13 cellular contexts compared by ENCODE assay signal in genomic region chr4:39657465-39657864, GRCh38. TPM values are rescaled to one million over a fixed set of nuclear protein-coding genes. Genes with fewer than 3 reads are reported as not detected.
DNase-seq lines count a peak whose midpoint lies in the region; ATAC-seq and TF ChIP-seq lines count a peak whose summit lies in the region.
"Had no signal": no experiment of that assay in that cellular context is flagged by ENCODE, and none has a peak within 500 bp of the region (broad histone marks: within the 10 kb centered on the region; RNA-seq: fewer than 3 reads in every experiment).

No MANE protein-coding gene starts in this region.

- H3K27me3 ChIP-seq in GM23338 (ENCODE audit: insufficient read depth), result no peaks in the 10 kb centered on the region
- H3K27me3 ChIP-seq: MG63 had no signal

- H3K36me3 Mint-ChIP-seq in GM23338 (ENCODE audit: low read depth), result no peaks in the 10 kb centered on the region
- no peaks in the 10 kb centered on the region for H3K36me3 Mint-ChIP-seq in stimulated activated memory B cell treated with anti-CD40 and anti-IgM and Interleukin-4, amounts not matched to agents 10 μg/mL and 1 μg/mL and 100 μg/mL, for 72 hours

- no peaks in the 10 kb centered on the region for H3F3A ChIP-seq in GM23338 (replicated peaks; ENCODE audit: low read depth)

- no peak overlapping the region for H3K4me3 ChIP-seq in GM23338
- H3K4me3 ChIP-seq: left ventricle myocardium inferior, MG63, psoas muscle had no signal

- no peak for TF ChIP-seq CTCF in GM23338 (conservative IDR thresholded peaks at IDR 0.05; ENCODE audit: low read depth in 2 of 2)

- H3K9me2 ChIP-seq in GM23338 (ENCODE audit: insufficient read depth), result no peaks in the 10 kb centered on the region

- DNase-seq in SIG-M5 treated with dmso at 0.1 percent for 504 hours (lab: John Stamatoyannopoulos, UW; ENCODE audit: unreplicated experiment) (peak; percentile 24), SIG-M5 (lab: John Stamatoyannopoulos, UW) (no peak), GM23338 (ENCODE audit: low spot score) (no peak), SKM-1 treated with dmso at 0.1 percent for 144 hours (lab: John Stamatoyannopoulos, UW; ENCODE audit: unreplicated experiment) (no peak), amniotic stem cell (lab: John Stamatoyannopoulos, UW) (no peak), NCI-H748 (lab: John Stamatoyannopoulos, UW; ENCODE audit: unreplicated experiment) (no peak)
- DNase-seq: activated CD4-positive, CD25-positive, alpha-beta regulatory T cell treated with anti-CD3 and anti-CD28 coated beads, Interleukin-2, amount 50 U/mL, for 72 hours; left ventricle myocardium inferior; MG63; psoas muscle had no signal

- H3K27ac ChIP-seq in GM23338 (ENCODE audit: low read depth), result 0 out of 2 replicates have a peak overlapping the region, but pooled peaks have one; percentile 15
- H3K27ac ChIP-seq: 22Rv1, left ventricle myocardium inferior, psoas muscle had no signal

- no peak overlapping the region for H3K4me2 ChIP-seq in GM23338

- H3K9me3 Mint-ChIP-seq in GM23338, result no peaks in the 10 kb centered on the region
- H3K9me3 Mint-ChIP-seq in stimulated activated memory B cell treated with anti-CD40 and anti-IgM and Interleukin-4, amounts not matched to agents 10 μg/mL and 1 μg/mL and 100 μg/mL, for 72 hours, result no peaks in the 10 kb centered on the region

- no peak overlapping the region for H3K4me3 Mint-ChIP-seq in GM23338
- peak overlapping the region; percentile 48 for H3K4me3 Mint-ChIP-seq in stimulated activated memory B cell treated with anti-CD40 and anti-IgM and Interleukin-4, amounts not matched to agents 10 μg/mL and 1 μg/mL and 100 μg/mL, for 72 hours

- no peaks in the 10 kb centered on the region for H4K20me1 ChIP-seq in GM23338 (replicated peaks; ENCODE audit: insufficient read depth)

- H3K27me3 Mint-ChIP-seq in GM23338 (ENCODE audit: insufficient read depth, low read depth, poor library complexity), result no peaks in the 10 kb centered on the region
- H3K27me3 Mint-ChIP-seq in stimulated activated memory B cell treated with anti-CD40 and anti-IgM and Interleukin-4, amounts not matched to agents 10 μg/mL and 1 μg/mL and 100 μg/mL, for 72 hours, result no peaks in the 10 kb centered on the region

- no peaks in the 10 kb centered on the region for H3K4me1 ChIP-seq in GM23338 (ENCODE audit: insufficient read depth)
- H3K4me1 ChIP-seq: left ventricle myocardium inferior, psoas muscle had no signal

- H3K79me2 ChIP-seq in GM23338 (replicated peaks; ENCODE audit: insufficient read depth), result no peaks in the 10 kb centered on the region

- no peak overlapping the region for H3K27ac Mint-ChIP-seq in GM23338
- peak overlapping the region; percentile 60 for H3K27ac Mint-ChIP-seq in stimulated activated memory B cell treated with anti-CD40 and anti-IgM and Interleukin-4, amounts not matched to agents 10 μg/mL and 1 μg/mL and 100 μg/mL, for 72 hours

- H3K4me1 Mint-ChIP-seq in GM23338, result no peaks in the 10 kb centered on the region
- peaks cover 35% of the 10 kb centered on the region for H3K4me1 Mint-ChIP-seq in stimulated activated memory B cell treated with anti-CD40 and anti-IgM and Interleukin-4, amounts not matched to agents 10 μg/mL and 1 μg/mL and 100 μg/mL, for 72 hours

- H2AFZ ChIP-seq in GM23338, result no peak overlapping the region

- ATAC-seq in GM23338 (no peak), HG03469 (IDR thresholded peaks at IDR 0.05; ENCODE audit: unreplicated experiment) (peak; percentile 68)
- ATAC-seq in stimulated activated memory B cell treated with anti-CD40 and anti-IgM and Interleukin-4, amounts not matched to agents 10 μg/mL and 1 μg/mL and 100 μg/mL, for 72 hours, result peak; percentile 94
- ATAC-seq: psoas muscle had no signal

- H3K36me3 ChIP-seq in GM23338 (ENCODE audit: insufficient read depth), result no peaks in the 10 kb centered on the region
- H3K36me3 ChIP-seq: left ventricle myocardium inferior, MG63 had no signal

TF ChIP-seq in GM23338, 12 proteins besides CTCF, POLR2A, EP300 and RAD21 (continues in another document):
- TF ChIP-seq STAT1 (IDR thresholded peaks at IDR 0.05; ENCODE audit: unreplicated experiment), result no peak
- TF ChIP-seq NANOG (IDR thresholded peaks at IDR 0.05; ENCODE audit: borderline replicate concordance), result no peak
- no peak for TF ChIP-seq ETS1 (IDR thresholded peaks at IDR 0.05)
- no peak for TF ChIP-seq REST (IDR thresholded peaks at IDR 0.05; ENCODE audit: unreplicated experiment)
- no peak for TF ChIP-seq EZH2 (IDR thresholded peaks at IDR 0.05; ENCODE audit: low read depth, unreplicated experiment)
- no peak for TF ChIP-seq ZNF114 (CRISPR knock-in tag; IDR thresholded peaks at IDR 0.05)
- no peak for TF ChIP-seq POLR2AphosphoS5 (IDR thresholded peaks at IDR 0.05; ENCODE audit: low read depth)
- no peak for TF ChIP-seq CREB1 (CRISPR knock-in tag; IDR thresholded peaks at IDR 0.05; ENCODE audit: low read depth)
- no peak for TF ChIP-seq EZH2phosphoT487 (IDR thresholded peaks at IDR 0.05; ENCODE audit: unreplicated experiment)

RNA-seq across cellular contexts. Expression of gene SMIM14, which starts 18.8 kb away (rescaled TPM):
- total RNA-seq in GM23338 (2014; rRNA removed; shearing (Covaris generic)), result 23.3 and 29.0 TPM in 2 replicates
- 52.6 and 54.6 TPM in 2 replicates for polyA plus RNA-seq in GM23338 (2016; fragmentation: Nextera tagmentation; extraction: Ambion mirVana)

RNA-seq across cellular contexts. Expression of gene UBE2K, which starts 40.5 kb away (rescaled TPM):
- 97.7 and 113 TPM in 2 replicates for total RNA-seq in GM23338 (2014; rRNA removed; shearing (Covaris generic))
- polyA plus RNA-seq in GM23338 (2016; fragmentation: Nextera tagmentation; extraction: Ambion mirVana), result 192 and 207 TPM in 2 replicates
